ENCODE assay signal across 1 cellular context in genomic region chr1:44642255-44642654, GRCh38.
TF ChIP-seq lines count a peak whose summit lies in the region.

No MANE protein-coding gene starts in this region.

TF ChIP-seq in GM12878, 131 proteins besides CTCF, POLR2A, EP300 and RAD21 (continued from another document):
- no peak for TF ChIP-seq PRDM15 (CRISPR knock-in tag; IDR thresholded peaks at IDR 0.05)
- no peak for TF ChIP-seq LARP7 (IDR thresholded peaks at IDR 0.05)
- no peak for TF ChIP-seq BCL11A (IDR thresholded peaks at IDR 0.05; ENCODE audit: low read depth, low read length)
- TF ChIP-seq NFIC (IDR thresholded peaks at IDR 0.05; ENCODE audit: low read depth, low read length): no peak
- no peak for TF ChIP-seq E4F1 (IDR thresholded peaks at IDR 0.05; ENCODE audit: borderline replicate concordance, partially characterized antibody)
- TF ChIP-seq CUX1 (IDR thresholded peaks at IDR 0.05; ENCODE audit: insufficient replicate concordance, low read depth, low read length): no peak
- no peak for TF ChIP-seq ZNF592 (IDR thresholded peaks at IDR 0.05)
- no peak for TF ChIP-seq SIN3A (IDR thresholded peaks at IDR 0.05; ENCODE audit: low read depth, low read length)
- no peak for TF ChIP-seq CBX3 (IDR thresholded peaks at IDR 0.05; ENCODE audit: borderline replicate concordance, low read depth)
- TF ChIP-seq YY1 (IDR thresholded peaks at IDR 0.05; ENCODE audit: low read depth, low read length): no peak
- TF ChIP-seq GATAD2B (conservative IDR thresholded peaks at IDR 0.05; ENCODE audit: low read depth): no peak
- TF ChIP-seq FOXM1 (IDR thresholded peaks at IDR 0.05; ENCODE audit: low read depth, low read length): no peak
- no peak for TF ChIP-seq ZNF217 (IDR thresholded peaks at IDR 0.05)
- no peak for TF ChIP-seq NBN (IDR thresholded peaks at IDR 0.05)
